Comparison of ENCODE assay signal across 22 cellular contexts in the genomic region with DNA sequence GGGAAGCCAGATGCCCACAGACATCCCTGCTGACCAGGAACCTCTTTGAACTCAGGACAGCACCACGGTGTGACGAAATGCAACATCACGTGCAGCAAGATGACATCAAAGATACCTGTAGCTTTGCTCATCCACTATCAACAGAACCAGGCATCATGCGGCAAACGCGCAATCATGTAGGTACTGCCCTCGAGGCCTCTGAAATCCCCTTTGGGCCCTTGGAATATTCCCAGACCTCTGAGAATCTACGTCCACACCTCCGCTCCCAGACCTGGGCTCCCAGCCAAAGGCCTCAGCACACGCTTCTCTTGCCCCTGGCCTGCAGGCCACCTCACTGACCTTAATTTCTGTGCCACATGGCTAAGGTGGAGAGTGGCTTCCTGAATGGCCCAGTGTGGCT. TPM values are rescaled to one million over a fixed set of nuclear protein-coding genes. Genes with fewer than 3 reads are reported as not detected.
DNase-seq lines count a peak whose midpoint lies in the region; ATAC-seq and TF ChIP-seq lines count a peak whose summit lies in the region.
"Had no signal": no experiment of that assay in that cellular context is flagged by ENCODE, and none has a peak within 500 bp of the region (broad histone marks: within the 10 kb centered on the region; RNA-seq: fewer than 3 reads in every experiment).

No MANE protein-coding gene starts in this region.

- CTCF ChIA-PET in activated naive CD4-positive, alpha-beta T cell treated with anti-CD3 and anti-CD28 coated beads for 36 hours (lab: Charles Lee): no interaction called here

- peak overlapping the region; percentile 72 to 94 for H3K27ac ChIP-seq in ascending aorta
- H3K27ac ChIP-seq in subcutaneous abdominal adipose tissue (ENCODE audit: low read depth, low read length): peak overlapping the region; percentile 16
- H3K27ac ChIP-seq: BLaER1, parathyroid adenoma had no signal

- H3K4me1 Mint-ChIP-seq in activated naive CD4-positive, alpha-beta T cell treated with anti-CD3 and anti-CD28 coated beads for 36 hours (ENCODE audit: low read depth): peaks cover 10% of the 10 kb centered on the region

- no peak for TF ChIP-seq CTCF in ascending aorta (IDR thresholded peaks at IDR 0.05)

- no peaks in the 10 kb centered on the region for H3K9me3 Mint-ChIP-seq in activated naive CD4-positive, alpha-beta T cell treated with anti-CD3 and anti-CD28 coated beads for 36 hours
- H3K9me3 Mint-ChIP-seq in activated naive CD4-positive, alpha-beta T cell treated with anti-CD3 and anti-CD28 coated beads, Interleukin-2, amount 50 U/mL, for 72 hours: no peaks in the 10 kb centered on the region
- H3K9me3 Mint-ChIP-seq: mesothelial cell of epicardium; natural killer cell treated with Interleukin-12 subunit alpha and Interleukin-12 subunit beta and Interleukin-15 and Interleukin-18, amount 100 ng/mL, for 72 hours had no signal

- H3K27me3 ChIP-seq in ascending aorta (no peaks in the 10 kb centered on the region), subcutaneous abdominal adipose tissue (ENCODE audit: control insufficient read depth in 5 of 5, insufficient read depth in 4 of 5, low read length in 5 of 5) (no peaks in the 10 kb centered on the region)
- H3K27me3 ChIP-seq: sigmoid colon had no signal

- no peaks in the 10 kb centered on the region for H3K27me3 Mint-ChIP-seq in activated naive CD4-positive, alpha-beta T cell treated with anti-CD3 and anti-CD28 coated beads for 36 hours (ENCODE audit: low read depth)

- no peak for ATAC-seq in activated naive CD4-positive, alpha-beta T cell treated with anti-CD3 and anti-CD28 coated beads, Interleukin-2, amount 50 U/mL, for 72 hours
- ATAC-seq in HG03571 (IDR thresholded peaks at IDR 0.05; ENCODE audit: unreplicated experiment) (no peak), HG03439 (IDR thresholded peaks at IDR 0.05; ENCODE audit: unreplicated experiment) (no peak), HG03097 (IDR thresholded peaks at IDR 0.05; ENCODE audit: low FRiP score, unreplicated experiment) (no peak)
- ATAC-seq: natural killer cell treated with Interleukin-12 subunit alpha and Interleukin-12 subunit beta and Interleukin-15 and Interleukin-18, amount 100 ng/mL, for 72 hours had no signal

- H3K4me3 ChIP-seq in ascending aorta (no peak overlapping the region), subcutaneous abdominal adipose tissue (ENCODE audit: low read depth in 1 of 5, low read length in 5 of 5) (no peak overlapping the region)
- H3K4me3 ChIP-seq: BLaER1, sigmoid colon had no signal

- H3K4me3 Mint-ChIP-seq in activated naive CD4-positive, alpha-beta T cell treated with anti-CD3 and anti-CD28 coated beads for 36 hours: no peak overlapping the region
- H3K4me3 Mint-ChIP-seq: mesothelial cell of epicardium; natural killer cell treated with Interleukin-12 subunit alpha and Interleukin-12 subunit beta and Interleukin-15 and Interleukin-18, amount 100 ng/mL, for 72 hours had no signal

- H3K36me3 Mint-ChIP-seq in activated naive CD4-positive, alpha-beta T cell treated with anti-CD3 and anti-CD28 coated beads for 36 hours (ENCODE audit: low read depth): no peaks in the 10 kb centered on the region
- no peaks in the 10 kb centered on the region for H3K36me3 Mint-ChIP-seq in activated naive CD4-positive, alpha-beta T cell treated with anti-CD3 and anti-CD28 coated beads, Interleukin-2, amount 50 U/mL, for 72 hours
- H3K36me3 Mint-ChIP-seq: mesothelial cell of epicardium; natural killer cell treated with Interleukin-12 subunit alpha and Interleukin-12 subunit beta and Interleukin-15 and Interleukin-18, amount 100 ng/mL, for 72 hours had no signal

- H3K9me3 ChIP-seq in ascending aorta (no peaks in the 10 kb centered on the region), subcutaneous abdominal adipose tissue (ENCODE audit: control insufficient read depth in 5 of 5, low read length in 5 of 5) (no peaks in the 10 kb centered on the region)
- H3K9me3 ChIP-seq: BLaER1, sigmoid colon had no signal

- intact Hi-C loops in activated naive CD4-positive, alpha-beta T cell treated with anti-CD3 and anti-CD28 coated beads for 36 hours (cut with micrococcal nuclease): no loop called here
- intact Hi-C loops in ascending aorta (cut with DNase I): no loop called here

- no peak for DNase-seq in activated naive CD4-positive, alpha-beta T cell treated with anti-CD3 and anti-CD28 coated beads for 36 hours
- DNase-seq in activated naive CD4-positive, alpha-beta T cell treated with anti-CD3 and anti-CD28 coated beads, Interleukin-2, amount 50 U/mL, for 72 hours (ENCODE audit: low spot score in 2 of 2): no peak
- no peak for DNase-seq in ascending aorta (ENCODE audit: low spot score in 2 of 2)
- peak; percentile 77 for DNase-seq in islet precursor cell
- DNase-seq: activated naive CD4-positive, alpha-beta T cell treated with anti-CD3 and anti-CD28 coated beads, Interleukin-2, amount 50 U/mL, for 16 hours; activated T-cell treated with anti-CD3 and anti-CD28 coated beads, Interleukin-2, amount 50 U/mL, for 48 hours; GOT3; NCI-H187; SIG-M5; sigmoid colon; stimulated activated CD4-positive, alpha-beta T cell treated with anti-CD3 and anti-CD28 coated beads, Interleukin-15, amount 100 ng/mL, for 24 hours; T-helper 1 cell had no signal

- peaks cover 10 to 51% of the 10 kb centered on the region in 2 donors for H3K4me1 ChIP-seq in ascending aorta
- H3K4me1 ChIP-seq in subcutaneous abdominal adipose tissue (ENCODE audit: control insufficient read depth in 5 of 5, insufficient read depth in 5 of 5, low read length in 5 of 5): peaks cover 1 to 79% (median 18%) of the 10 kb centered on the region in 5 donors
- H3K4me1 ChIP-seq: parathyroid adenoma had no signal

- no peak overlapping the region for H3K9ac ChIP-seq in subcutaneous abdominal adipose tissue (ENCODE audit: low read length in 5 of 5)
- H3K9ac ChIP-seq: BLaER1, parathyroid adenoma had no signal

- H3K27ac Mint-ChIP-seq in activated naive CD4-positive, alpha-beta T cell treated with anti-CD3 and anti-CD28 coated beads for 36 hours: peak overlapping the region; percentile 33
- no peak overlapping the region for H3K27ac Mint-ChIP-seq in activated naive CD4-positive, alpha-beta T cell treated with anti-CD3 and anti-CD28 coated beads, Interleukin-2, amount 50 U/mL, for 72 hours
- H3K27ac Mint-ChIP-seq: mesothelial cell of epicardium; natural killer cell treated with Interleukin-12 subunit alpha and Interleukin-12 subunit beta and Interleukin-15 and Interleukin-18, amount 100 ng/mL, for 72 hours had no signal

- peaks cover 30% of the 10 kb centered on the region in 2 donors for H3K36me3 ChIP-seq in ascending aorta
- H3K36me3 ChIP-seq in subcutaneous abdominal adipose tissue (ENCODE audit: control insufficient read depth in 5 of 5, insufficient read depth in 5 of 5, low read length in 5 of 5): peaks cover 0 to 29% (median 10%) of the 10 kb centered on the region in 5 donors
- H3K36me3 ChIP-seq: BLaER1 had no signal

RNA-seq across cellular contexts. Expression of a gene that starts 7.3 kb away (rescaled TPM):
- total RNA-seq in activated naive CD4-positive, alpha-beta T cell treated with anti-CD3 and anti-CD28 coated beads for 36 hours: not detected
- under 1 TPM in 1 of 2 donors, not detected in 1; 0.07 TPM for total RNA-seq in activated naive CD4-positive, alpha-beta T cell treated with anti-CD3 and anti-CD28 coated beads, Interleukin-2, amount 50 U/mL, for 72 hours
- 251 TPM for total RNA-seq in ascending aorta
- total RNA-seq: A673; natural killer cell treated with Interleukin-12 subunit alpha and Interleukin-12 subunit beta and Interleukin-15 and Interleukin-18, amount 100 ng/mL, for 72 hours had no signal

RNA-seq across cellular contexts. Expression of a gene that starts 21.0 kb away (rescaled TPM):
- total RNA-seq in activated naive CD4-positive, alpha-beta T cell treated with anti-CD3 and anti-CD28 coated beads for 36 hours: 1 to 10 TPM in 1 of 2 experiments, under 1 TPM in 1; 0.72 to 1.0 TPM
- total RNA-seq in activated naive CD4-positive, alpha-beta T cell treated with anti-CD3 and anti-CD28 coated beads, Interleukin-2, amount 50 U/mL, for 72 hours: 1 to 10 TPM; 2.3 to 2.6 TPM
- total RNA-seq in ascending aorta: not detected
- total RNA-seq: A673, mesothelial cell of epicardium, sigmoid colon, ureter had no signal

RNA-seq across cellular contexts. Expression of a gene that starts 25.0 kb away (rescaled TPM):
- not detected for total RNA-seq in activated naive CD4-positive, alpha-beta T cell treated with anti-CD3 and anti-CD28 coated beads for 36 hours
- not detected for total RNA-seq in activated naive CD4-positive, alpha-beta T cell treated with anti-CD3 and anti-CD28 coated beads, Interleukin-2, amount 50 U/mL, for 72 hours
- not detected for total RNA-seq in ascending aorta
- total RNA-seq: A673, mesothelial cell of epicardium, sigmoid colon had no signal

Comparison
In these comparisons a context has a peak if more than half of its experiments do, and no peak if none do; other contexts are left out.
1. RNA of a gene that starts 7.3 kb away (total RNA-seq): 251 TPM in ascending aorta (single experiment); 0.07 TPM in activated naive CD4-positive, alpha-beta T cell treated with anti-CD3 and anti-CD28 coated beads, Interleukin-2, amount 50 U/mL, for 72 hours and not detected in activated naive CD4-positive, alpha-beta T cell treated with anti-CD3 and anti-CD28 coated beads for 36 hours; every median in the first group is over 100 times any median in the second.